ENCODE assay signal across 8 cellular contexts in the genomic region with DNA sequence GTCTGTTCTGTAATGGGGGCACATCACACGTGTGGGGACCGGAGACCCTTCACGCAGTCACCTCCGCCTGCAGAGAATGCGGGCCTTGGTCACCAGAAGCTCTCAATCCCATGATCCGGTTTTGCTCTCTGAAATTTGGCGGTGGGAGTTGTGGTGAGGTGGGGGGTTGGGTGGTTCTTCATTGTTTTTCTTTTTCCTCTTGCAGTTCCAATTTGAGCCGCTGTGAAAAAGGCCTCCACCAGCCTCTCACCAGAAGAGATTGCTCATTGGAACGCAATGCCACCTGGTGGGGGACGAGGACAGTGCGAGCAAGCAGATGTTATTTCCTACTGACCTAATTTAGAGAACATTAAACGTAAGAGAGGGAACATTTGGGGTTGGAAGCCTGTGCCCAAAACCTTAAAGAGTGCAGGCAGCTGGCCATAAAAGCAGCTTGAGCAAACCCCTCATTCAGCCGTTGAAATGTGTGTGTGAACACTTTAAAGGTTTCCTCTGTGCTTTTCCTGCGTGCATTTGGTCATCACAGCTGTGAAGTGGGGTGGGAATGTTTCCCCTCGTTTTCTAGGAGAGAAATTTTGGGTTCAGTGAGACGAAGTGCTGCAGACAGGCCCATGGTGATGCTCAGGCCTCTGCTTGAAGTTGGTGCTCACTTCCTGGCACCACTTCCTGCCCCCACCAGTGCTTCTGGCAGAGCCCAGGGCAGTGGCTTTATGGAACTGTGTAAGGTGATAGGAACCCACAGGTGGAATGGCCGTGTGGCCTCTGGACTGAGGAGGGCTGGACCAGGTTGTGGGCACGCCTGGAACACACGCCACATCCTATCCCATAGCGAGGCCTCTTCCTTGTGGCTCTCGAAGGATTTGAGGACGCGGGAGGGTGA.
DNase-seq lines count a peak whose midpoint lies in the region; ATAC-seq and TF ChIP-seq lines count a peak whose summit lies in the region.

No MANE protein-coding gene starts in this region.

- H3K4me1 ChIP-seq in HAP-1: peaks cover 3% of the 10 kb centered on the region; the same call in 1 of the 2 replicates
- peaks cover 5% of the 10 kb centered on the region; the same call in 1 of the 2 replicates for H3K4me1 ChIP-seq in MM.1S (ENCODE audit: low read length)
- H3K4me1 ChIP-seq in transverse colon: peaks cover 4 to 22% (median 5%) of the 10 kb centered on the region in 4 donors

- TF ChIP-seq POLR2A in transverse colon (IDR thresholded peaks at IDR 0.05): no peak

- no peak overlapping the region for H3K9ac ChIP-seq in MM.1S (ENCODE audit: low read length)

- no peaks in the 10 kb centered on the region for H3K79me2 ChIP-seq in MM.1S (ENCODE audit: low read length)

- no peak overlapping the region for H3K27ac ChIP-seq in MM.1S (ENCODE audit: low read length)
- peak overlapping the region; percentile 3 to 45 (median 14) for H3K27ac ChIP-seq in transverse colon

- WGBS in transverse colon (ENCODE audit: low coverage in 1 of 2), 2 donors: 28 to 42% methylated on average over 7 to 23 of the region's 23 CpGs

- TF ChIP-seq CTCF in MM.1S (IDR thresholded peaks at IDR 0.05; ENCODE audit: low read length) (peak; percentile 98), transverse colon (IDR thresholded peaks at IDR 0.05) (peak; percentile 97 to 100 (median 98))

- peak overlapping the region; percentile 23 for H3K4me3 Mint-ChIP-seq in activated naive CD8-positive, alpha-beta T cell

- in situ Hi-C loops in HAP-1 (cut with MboI; ENCODE audit: low sequenced_read_pairs): loop anchor here (5.0 kb wide), 1 partner anchor 398 kb away; no protein-coding TSS in a partner anchor
- in situ Hi-C loops in transverse colon (cut with MboI; ENCODE audit: low pct_ligation_motif_present in 1 of 4, low pct_unique_long_range_greater_than_20kb in 1 of 4, low sequenced_read_pairs in 3 of 4): loop anchor here in 2 of 4 donors (10.0 to 25.0 kb wide), 3 partner anchors 147 to 403 kb away; no protein-coding TSS in a partner anchor

- H4K20me1 ChIP-seq in MM.1S (ENCODE audit: insufficient read depth, low read length): no peaks in the 10 kb centered on the region

- peak overlapping the region; percentile 50 for H3K27ac Mint-ChIP-seq in activated naive CD8-positive, alpha-beta T cell

- H3K36me3 Mint-ChIP-seq in activated naive CD8-positive, alpha-beta T cell: peaks cover 13% of the 10 kb centered on the region

- no peaks in the 10 kb centered on the region for H3F3A ChIP-seq in MM.1S (ENCODE audit: insufficient read depth, low read length)

- no peaks in the 10 kb centered on the region for H3K9me3 ChIP-seq in HAP-1
- H3K9me3 ChIP-seq in MM.1S (replicated peaks; ENCODE audit: insufficient read depth, low read length): no peaks in the 10 kb centered on the region
- no peaks in the 10 kb centered on the region for H3K9me3 ChIP-seq in transverse colon

- H3K36me3 ChIP-seq in HAP-1 (replicated peaks) (no peaks in the 10 kb centered on the region; the same call in 1 of the 2 replicates), MM.1S (replicated peaks; ENCODE audit: insufficient read depth, low read length) (no peaks in the 10 kb centered on the region), transverse colon (no peaks in the 10 kb centered on the region)

- H3K4me3 ChIP-seq in HAP-1: no peak overlapping the region
- H3K4me3 ChIP-seq in MM.1S (ENCODE audit: low read length): no peak overlapping the region
- no peak overlapping the region for H3K4me3 ChIP-seq in transverse colon

- H3K9me3 Mint-ChIP-seq in activated naive CD8-positive, alpha-beta T cell (ENCODE audit: low read depth): no peaks in the 10 kb centered on the region

- H3K9me2 ChIP-seq in MM.1S (replicated peaks; ENCODE audit: insufficient read depth, low read length): no peaks in the 10 kb centered on the region

- no peaks in the 10 kb centered on the region for H3K27me3 Mint-ChIP-seq in activated naive CD8-positive, alpha-beta T cell

- no peak for TF ChIP-seq EP300 in transverse colon (IDR thresholded peaks at IDR 0.05; ENCODE audit: low read depth)

- DNase-seq in GM04503 (ENCODE audit: low read depth) (peak; percentile 25), HAP-1 (ENCODE audit: low spot score in 2 of 2) (peak; percentile 90 to 93), MM.1S (peak; percentile 85), head of caudate nucleus (peak; percentile 77 to 95 (median 89)), pons (ENCODE audit: low spot score) (peak; percentile 92), transverse colon (peak; percentile 88)

- no peak overlapping the region for H2AFZ ChIP-seq in MM.1S (ENCODE audit: low read length)

- intact Hi-C loops in head of caudate nucleus (cut with DNase I): loop anchor here (2.0 to 5.0 kb wide), 3 partner anchors 52 to 402 kb away; no protein-coding TSS in a partner anchor
- intact Hi-C loops in transverse colon (cut with DNase I; ENCODE audit: low total_unique reads): loop anchor here (2.0 to 10.0 kb wide), 3 partner anchors 130 to 398 kb away; a partner anchor contains a TSS

- H3K27me3 ChIP-seq in HAP-1 (ENCODE audit: low read depth) (no peaks in the 10 kb centered on the region), MM.1S (replicated peaks; ENCODE audit: insufficient read depth, low read length) (no peaks in the 10 kb centered on the region; the same call in 1 of the 2 replicates), transverse colon (no peaks in the 10 kb centered on the region)

- peak overlapping the region; percentile 58; the same call in 1 of the 2 replicates for H3K4me2 ChIP-seq in MM.1S (ENCODE audit: low read depth, low read length)

- H3K4me1 Mint-ChIP-seq in activated naive CD8-positive, alpha-beta T cell (ENCODE audit: low read depth): peaks cover 36% of the 10 kb centered on the region

- peak; percentile 93 for ATAC-seq in SK-N-SH treated with all-trans-retinoic acid at 6 μM for 48 hours

TF ChIP-seq in SK-N-SH treated with all-trans-retinoic acid at 6 μM for 48 hours, 23 proteins besides CTCF, POLR2A, EP300 and RAD21:
- TF ChIP-seq TCF4 (CRISPR knock-in tag; IDR thresholded peaks at IDR 0.05; ENCODE audit: borderline replicate concordance) (no peak), ZNF565 (CRISPR knock-in tag; conservative IDR thresholded peaks at IDR 0.05; ENCODE audit: low read depth) (no peak), GLIS3 (CRISPR knock-in tag; IDR thresholded peaks at IDR 0.05) (no peak), PPARA (CRISPR knock-in tag; IDR thresholded peaks at IDR 0.05; ENCODE audit: borderline replicate concordance) (no peak), BACH2 (CRISPR knock-in tag; IDR thresholded peaks at IDR 0.05; ENCODE audit: borderline replicate concordance) (no peak), ESRRG (CRISPR knock-in tag; IDR thresholded peaks at IDR 0.05) (no peak)
- TF ChIP-seq, protein P1, sequence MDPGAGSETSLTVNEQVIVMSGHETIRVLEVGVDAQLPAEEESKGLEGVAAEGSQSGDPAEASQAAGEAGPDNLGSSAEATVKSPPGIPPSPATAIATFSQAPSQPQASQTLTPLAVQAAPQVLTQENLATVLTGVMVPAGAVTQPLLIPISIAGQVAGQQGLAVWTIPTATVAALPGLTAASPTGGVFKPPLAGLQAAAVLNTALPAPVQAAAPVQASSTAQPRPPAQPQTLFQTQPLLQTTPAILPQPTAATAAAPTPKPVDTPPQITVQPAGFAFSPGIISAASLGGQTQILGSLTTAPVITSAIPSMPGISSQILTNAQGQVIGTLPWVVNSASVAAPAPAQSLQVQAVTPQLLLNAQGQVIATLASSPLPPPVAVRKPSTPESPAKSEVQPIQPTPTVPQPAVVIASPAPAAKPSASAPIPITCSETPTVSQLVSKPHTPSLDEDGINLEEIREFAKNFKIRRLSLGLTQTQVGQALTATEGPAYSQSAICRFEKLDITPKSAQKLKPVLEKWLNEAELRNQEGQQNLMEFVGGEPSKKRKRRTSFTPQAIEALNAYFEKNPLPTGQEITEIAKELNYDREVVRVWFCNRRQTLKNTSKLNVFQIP (CRISPR knock-in tag; IDR thresholded peaks at IDR 0.05; ENCODE audit: borderline replicate concordance, low read depth): no peak

Comparison
In these comparisons a context has a peak if more than half of its experiments do, and no peak if none do; other contexts are left out.
1. DNase-seq: peak in every context shown above with its lines; median percentile 92 in pons; 92 in HAP-1; 89 in head of caudate nucleus; 88 in transverse colon; 85 in MM.1S; 25 in GM04503.